Comparison of ENCODE assay signal across 8 cellular contexts in genomic region chr18:10559566-10560456, GRCh38. TPM values are rescaled to one million over a fixed set of nuclear protein-coding genes. Genes with fewer than 3 reads are reported as not detected.
A peak's percentile ranks its signal among the peaks of the same experiment; 100 is the strongest.
DNase-seq lines count a peak whose midpoint lies in the region; ATAC-seq and FAIRE-seq lines count a peak whose summit lies in the region.

No MANE protein-coding gene starts in this region.

- no peaks in the 10 kb centered on the region for H3K9me3 Mint-ChIP-seq in IgD-negative memory B cell
- no peaks in the 10 kb centered on the region for H3K9me3 Mint-ChIP-seq in naive thymus-derived CD8-positive, alpha-beta T cell

- peak overlapping the region in 3 of 4 donors; percentile 39 to 83 (median 56) for H3K4me3 Mint-ChIP-seq in IgD-negative memory B cell
- peak overlapping the region in 9 of 10 donors; percentile 6 to 78 (median 65) for H3K4me3 Mint-ChIP-seq in naive thymus-derived CD8-positive, alpha-beta T cell

- H3K4me3 ChIP-seq in ACC112 (ENCODE audit: low read depth, low read length) (peak overlapping the region; percentile 57), duodenal mucosa (ENCODE audit: low read depth in 1 of 2, low read length in 2 of 2) (peak overlapping the region; percentile 20 to 45)

- peaks cover 3 to 8% (median 5%) of the 10 kb centered on the region in 3 donors for H3K4me1 Mint-ChIP-seq in IgD-negative memory B cell
- peaks cover 10 to 12% (median 11%) of the 10 kb centered on the region in 4 donors for H3K4me1 Mint-ChIP-seq in naive thymus-derived CD8-positive, alpha-beta T cell

- H3K27ac Mint-ChIP-seq in IgD-negative memory B cell, result peak overlapping the region in 1 of 3 donors; percentile 61
- H3K27ac Mint-ChIP-seq in naive thymus-derived CD8-positive, alpha-beta T cell, result peak overlapping the region in 5 of 10 donors; percentile 49 to 90 (median 80)

- DNase-seq in naive thymus-derived CD8-positive, alpha-beta T cell, result peak in 1 of 10 donors; percentile 6
- DNase-seq in ureter (ENCODE audit: low spot score), result no peak
- DNase-seq in NCI-H748 treated with DMSO at 0.1 percent for 48 hours (lab: John Stamatoyannopoulos, UW), result no peak
- DNase-seq in RCC 7860 (ENCODE audit: low spot score), result no peak

- H3K9me3 ChIP-seq in duodenal mucosa (ENCODE audit: control insufficient read depth in 1 of 2, low read length in 2 of 2), result no peaks in the 10 kb centered on the region

- no peak for FAIRE-seq in RCC 7860 (lab: Jason Lieb, UNC)

- ATAC-seq in GM18517 (IDR thresholded peaks at IDR 0.05; ENCODE audit: unreplicated experiment), result peak; percentile 29
- ATAC-seq in naive thymus-derived CD8-positive, alpha-beta T cell, result peak; percentile 69 to 78

- H3K27ac ChIP-seq in ACC112 (ENCODE audit: low read depth, low read length) (no peak overlapping the region), duodenal mucosa (ENCODE audit: low read depth, low read length) (no peak overlapping the region)

- H3K36me3 ChIP-seq in ACC112 (ENCODE audit: insufficient read depth, low read length) (peaks cover 3% of the 10 kb centered on the region; the same call in 1 of the 2 replicates), duodenal mucosa (ENCODE audit: control insufficient read depth in 1 of 2, insufficient read depth in 2 of 2, low read length in 2 of 2) (peaks cover 8 to 24% of the 10 kb centered on the region in 2 donors)

- H3K36me3 Mint-ChIP-seq in IgD-negative memory B cell, result peaks cover 3% of the 10 kb centered on the region
- H3K36me3 Mint-ChIP-seq in naive thymus-derived CD8-positive, alpha-beta T cell, result peaks cover 0 to 20% (median 9%) of the 10 kb centered on the region in 3 donors

- H2AFZ ChIP-seq in ACC112 (ENCODE audit: low read length, unreplicated experiment), result no peak overlapping the region

- no peaks in the 10 kb centered on the region for H3K27me3 Mint-ChIP-seq in IgD-negative memory B cell
- H3K27me3 Mint-ChIP-seq in naive thymus-derived CD8-positive, alpha-beta T cell, result no peaks in the 10 kb centered on the region

- H3K4me1 ChIP-seq in ACC112 (ENCODE audit: control insufficient read depth, insufficient read depth, low read length, unreplicated experiment) (peaks cover 7% of the 10 kb centered on the region), duodenal mucosa (ENCODE audit: control insufficient read depth in 1 of 2, insufficient read depth in 2 of 2, low read length in 2 of 2) (peaks cover 5 to 10% of the 10 kb centered on the region in 2 donors)

- H3K27me3 ChIP-seq in ACC112 (ENCODE audit: insufficient read depth, low read length) (no peaks in the 10 kb centered on the region), duodenal mucosa (ENCODE audit: control insufficient read depth in 1 of 2, insufficient read depth in 2 of 2, low read length in 2 of 2) (no peaks in the 10 kb centered on the region)

- POLR2A ChIA-PET in naive thymus-derived CD8-positive, alpha-beta T cell (lab: Charles Lee), result no interaction called here

- no peaks in the 10 kb centered on the region for H3K79me2 ChIP-seq in ACC112 (ENCODE audit: control insufficient read depth, insufficient read depth, low read length, unreplicated experiment)

- peak overlapping the region in 1 of 2 donors; percentile 15 for H3K9ac ChIP-seq in duodenal mucosa (ENCODE audit: low read depth in 1 of 2, low read length in 2 of 2)

RNA-seq across cellular contexts. Expression of gene NAPG, which starts 34.0 kb away (rescaled TPM):
- 15.0 TPM for polyA plus RNA-seq in IgD-negative memory B cell
- 10 to 100 TPM; 31.8 to 34.8 TPM for total RNA-seq in naive thymus-derived CD8-positive, alpha-beta T cell
- polyA plus RNA-seq in naive thymus-derived CD8-positive, alpha-beta T cell, result 10 to 100 TPM; 12.8 to 14.7 (median 12.9) TPM
- 50.2 TPM for total RNA-seq in ureter
